In genomic region chr10:74826142-74827044, GRCh38 we compare ENCODE assay signal across 8 cellular contexts. TPM values are rescaled to one million over a fixed set of nuclear protein-coding genes. Genes with fewer than 3 reads are reported as not detected.
DNase-seq lines count a peak whose midpoint lies in the region; ATAC-seq, FAIRE-seq and TF ChIP-seq lines count a peak whose summit lies in the region.

Gene KAT6B (plus strand): TSS chr10:74826600. CDS start chr10:74842858, 16,258 bp downstream.

- TF ChIP-seq CTCF in BE2C (IDR thresholded peaks at IDR 0.05; ENCODE audit: low read depth, low read length), result peak; percentile 34; the same call in 1 of the 2 replicates
- TF ChIP-seq CTCF in chondrocyte (IDR thresholded peaks at IDR 0.05), result peak; percentile 75
- peak; percentile 3 for TF ChIP-seq CTCF in kidney (IDR thresholded peaks at IDR 0.05; ENCODE audit: borderline replicate concordance, extremely low read depth, insufficient read depth)

- H3K4me1 ChIP-seq in BE2C (peaks cover 23% of the 10 kb centered on the region), kidney (ENCODE audit: control insufficient read depth in 1 of 2, insufficient read depth in 1 of 2, low read depth in 1 of 2, low read length in 2 of 2) (peaks cover 9 to 11% of the 10 kb centered on the region in 2 donors)

- H3K36me3 Mint-ChIP-seq in chondrocyte (ENCODE audit: low read depth), result no peaks in the 10 kb centered on the region

- intact Hi-C loops in kidney (cut with DNase I), result no loop called here

- H3K9ac ChIP-seq in kidney (ENCODE audit: low read length in 2 of 2), result peak within 1 kb of the TSS in 1 of 2 donors; percentile 84

- H3K9me3 ChIP-seq in BE2C, result no peaks in the 10 kb centered on the region
- no peaks in the 10 kb centered on the region for H3K9me3 ChIP-seq in kidney (ENCODE audit: control insufficient read depth in 1 of 2, low read length in 2 of 2)

- peak within 1 kb of the TSS; percentile 97 for H3K27ac Mint-ChIP-seq in chondrocyte (ENCODE audit: unreplicated experiment)

- H3K27me3 ChIP-seq in BE2C, result no peaks in the 10 kb centered on the region

- H3K4me3 ChIP-seq in BE2C (ENCODE audit: low read depth, low read length) (peak within 1 kb of the TSS; percentile 82), kidney (ENCODE audit: low read length in 2 of 2) (peak within 1 kb of the TSS; percentile 77 to 89)

- H3K27me3 Mint-ChIP-seq in chondrocyte (ENCODE audit: low read depth), result no peaks in the 10 kb centered on the region

- peak; percentile 93 for FAIRE-seq in kidney (lab: Jason Lieb, UNC)

- ATAC-seq in HG03439 (IDR thresholded peaks at IDR 0.05; ENCODE audit: unreplicated experiment), result peak; percentile 87

- peak within 1 kb of the TSS; percentile 98 to 99 for H3K27ac ChIP-seq in kidney (ENCODE audit: low read depth in 2 of 2, low read length in 2 of 2)

- peaks cover 55% of the 10 kb centered on the region for H3K4me1 Mint-ChIP-seq in chondrocyte (ENCODE audit: low read depth)

- TF ChIP-seq POLR2A in GM19193 (IDR thresholded peaks at IDR 0.05; ENCODE audit: extremely low read depth, insufficient read depth, insufficient read length), result peak; percentile 81

- peak within 1 kb of the TSS; percentile 77 for H3K4me3 Mint-ChIP-seq in chondrocyte (ENCODE audit: unreplicated experiment)

- H3K36me3 ChIP-seq in BE2C (no peaks in the 10 kb centered on the region), kidney (ENCODE audit: control insufficient read depth in 1 of 2, insufficient read depth in 2 of 2, low read length in 2 of 2) (no peaks in the 10 kb centered on the region)

- peak; percentile 100 for DNase-seq in BE2C
- DNase-seq in NCI-H510A treated with DMSO at 0.1 percent for 48 hours (lab: John Stamatoyannopoulos, UW), result peak; percentile 99
- DNase-seq in activated CD4-positive, alpha-beta T cell treated with anti-CD3 and anti-CD28 coated beads for 24 hours (ENCODE audit: low read depth in 2 of 2), result peak; percentile 100
- DNase-seq in chondrocyte (ENCODE audit: low spot score), result peak; percentile 100
- peak; percentile 100 for DNase-seq in kidney
- DNase-seq in stimulated activated CD4-positive, alpha-beta T cell treated with anti-CD3 and anti-CD28 coated beads, Interleukin-15, amount 100 ng/mL, for 24 hours, result peak; percentile 100

- H3K9me3 Mint-ChIP-seq in chondrocyte (ENCODE audit: low read depth), result no peaks in the 10 kb centered on the region

RNA-seq across cellular contexts. Expression of gene KAT6B, which starts in this region (rescaled TPM):
- 18.0 TPM for polyA plus RNA-seq in BE2C (2012; ENCODE audit: insufficient read depth, insufficient read length, low read depth)
- total RNA-seq in chondrocyte (17.8 to 23.1 TPM (median 20.8 TPM) in 3 replicates), kidney (34.2 TPM)
- 2.9 TPM for polyA plus RNA-seq in kidney (ENCODE audit: insufficient read depth, low read depth, low replicate concordance)

Comparison
In these comparisons a context has a peak if more than half of its experiments do, and no peak if none do; other contexts are left out.
1. Peak in every context shown above with its lines: DNase-seq, ATAC-seq, H3K4me3 ChIP-seq and H3K27ac ChIP-seq.
2. CTCF ChIP-seq: peak in every context shown above with its lines; median percentile 75 in chondrocyte; 34 in BE2C; 3 in kidney.